In the genomic region with DNA sequence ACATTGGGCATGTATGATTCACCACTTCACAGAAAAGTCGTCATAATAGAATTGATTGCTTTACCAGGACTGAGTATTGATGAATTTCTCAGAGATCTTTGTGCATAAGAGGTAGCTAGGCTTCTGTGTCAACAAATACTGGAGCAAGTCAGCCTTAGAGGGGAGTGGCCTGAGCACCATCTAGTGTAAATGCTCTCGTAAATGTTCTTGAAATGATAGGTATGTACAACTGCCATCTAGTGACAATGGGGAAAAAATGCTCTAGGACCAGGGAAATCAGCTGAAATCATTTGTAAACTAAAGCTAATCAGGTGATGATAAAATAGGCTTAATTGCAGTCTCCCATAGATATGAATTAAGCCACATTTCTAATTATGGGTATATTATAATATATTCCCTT, we compare ENCODE assay signal across 13 cellular contexts.
DNase-seq lines count a peak whose midpoint lies in the region; ATAC-seq and TF ChIP-seq lines count a peak whose summit lies in the region.
"Had no signal": no experiment of that assay in that cellular context is flagged by ENCODE, and none has a peak within 500 bp of the region (broad histone marks: within the 10 kb centered on the region; RNA-seq: fewer than 3 reads in every experiment).

No MANE protein-coding gene starts in this region.

- no peak overlapping the region for H2AFZ ChIP-seq in neural progenitor cell (replicated peaks)

- no peaks in the 10 kb centered on the region for H3K36me3 ChIP-seq in neural progenitor cell

- H3K4me3 Mint-ChIP-seq in neural progenitor cell: no peak overlapping the region

- H3K27ac ChIP-seq in neural progenitor cell: no peak overlapping the region
- H3K27ac ChIP-seq: epithelial cell of prostate had no signal

- H3K9me3 ChIP-seq in neural progenitor cell (ENCODE audit: low read depth): peaks cover 2% of the 10 kb centered on the region

- H3K4me3 ChIP-seq in LNCaP clone FGC (ENCODE audit: low read depth, low read length): no peak overlapping the region
- no peak overlapping the region for H3K4me3 ChIP-seq in neural progenitor cell

- peak; percentile 1 for DNase-seq in NCI-H187 treated with DMSO at 0.1 percent for 48 hours (lab: John Stamatoyannopoulos, UW)
- DNase-seq in NCI-H187 (lab: John Stamatoyannopoulos, UW): no peak
- DNase-seq in LNCaP clone FGC (ENCODE audit: low read depth): no peak
- peak; percentile 72 for DNase-seq in SK-MEL-5 (ENCODE audit: low read depth, low spot score)
- peak; percentile 3 for DNase-seq in neural progenitor cell (ENCODE audit: low spot score)
- DNase-seq in NCI-H2196 (lab: John Stamatoyannopoulos, UW; ENCODE audit: unreplicated experiment): no peak
- DNase-seq in stimulated activated CD4-positive, alpha-beta T cell treated with anti-CD3 and anti-CD28 coated beads, Interleukin-4, amount 100 ng/mL, for 4 hours: no peak
- DNase-seq: activated CD4-positive, alpha-beta T cell treated with anti-CD3 and anti-CD28 coated beads, Interleukin-2, amount 50 U/mL, for 1 hour; activated T-cell treated with anti-CD3 and anti-CD28 coated beads, Interleukin-2, amount 50 U/mL, for 48 hours; kidney; T-helper 9 cell had no signal

- no peaks in the 10 kb centered on the region for H3K27me3 ChIP-seq in neural progenitor cell

- no peaks in the 10 kb centered on the region for H3K4me1 Mint-ChIP-seq in neural progenitor cell

- no peaks in the 10 kb centered on the region for H3K4me1 ChIP-seq in neural progenitor cell

- H3K27me3 Mint-ChIP-seq in neural progenitor cell (ENCODE audit: insufficient read depth, low read depth): no peaks in the 10 kb centered on the region

- ATAC-seq in GM19395 (IDR thresholded peaks at IDR 0.05; ENCODE audit: unreplicated experiment): no peak

- no peaks in the 10 kb centered on the region for H4K20me1 ChIP-seq in neural progenitor cell (ENCODE audit: low read depth)

- no peaks in the 10 kb centered on the region for H3K9me3 Mint-ChIP-seq in neural progenitor cell

- no peak overlapping the region for H3K4me2 ChIP-seq in neural progenitor cell

- no peaks in the 10 kb centered on the region for H3F3A ChIP-seq in neural progenitor cell (ENCODE audit: low read depth)

- H3K9ac ChIP-seq in neural progenitor cell: no peak overlapping the region

- no peaks in the 10 kb centered on the region for H3K36me3 Mint-ChIP-seq in neural progenitor cell

- no peaks in the 10 kb centered on the region for H3K79me2 ChIP-seq in neural progenitor cell (ENCODE audit: low read depth)

- no peak overlapping the region for H3K27ac Mint-ChIP-seq in neural progenitor cell

- TF ChIP-seq CTCF in LNCaP clone FGC (IDR thresholded peaks at IDR 0.05; ENCODE audit: control insufficient read depth, extremely low read depth, insufficient read depth) (peak; percentile 28; the same call in 1 of the 2 replicates), neural progenitor cell (IDR thresholded peaks at IDR 0.05) (no peak)

- in situ Hi-C loops in SK-MEL-5 (cut with HindIII; ENCODE audit: low pct_unique_long_range_greater_than_20kb, low sequenced_read_pairs): no loop called here

Comparison
In these comparisons a context has a peak if more than half of its experiments do, and no peak if none do; other contexts are left out.
1. DNase-seq: peak in NCI-H187 treated with DMSO at 0.1 percent for 48 hours (single experiment), SK-MEL-5 (single experiment) and neural progenitor cell (single experiment); none in NCI-H187 (0 of 2), LNCaP clone FGC (single experiment), NCI-H2196 (single experiment) and stimulated activated CD4-positive, alpha-beta T cell treated with anti-CD3 and anti-CD28 coated beads, Interleukin-4, amount 100 ng/mL, for 4 hours (0 of 2).